ENCODE assay signal across 21 cellular contexts in genomic region chr6:112249489-112249888, GRCh38. TPM values are rescaled to one million over a fixed set of nuclear protein-coding genes. Genes with fewer than 3 reads are reported as not detected.
DNase-seq lines count a peak whose midpoint lies in the region; ATAC-seq and TF ChIP-seq lines count a peak whose summit lies in the region.
"Had no signal": no experiment of that assay in that cellular context is flagged by ENCODE, and none has a peak within 500 bp of the region (broad histone marks: within the 10 kb centered on the region; RNA-seq: fewer than 3 reads in every experiment).

No MANE protein-coding gene starts in this region.

- H3K9ac ChIP-seq in SK-N-SH, result no peak overlapping the region

- H3K27me3 ChIP-seq in stomach, result peaks cover 0 to 15% (median 9%) of the 10 kb centered on the region in 3 donors
- H3K27me3 ChIP-seq in SK-N-SH (ENCODE audit: insufficient read depth), result no peaks in the 10 kb centered on the region
- H3K27me3 ChIP-seq in right lobe of liver, result no peaks in the 10 kb centered on the region
- H3K27me3 ChIP-seq: pancreas had no signal

- H3K4me1 ChIP-seq in HEK293 (ENCODE audit: control insufficient read depth, insufficient read depth, low read length) (peaks cover 15% of the 10 kb centered on the region; the same call in 1 of the 2 replicates), stomach (peaks cover 0 to 57% (median 27%) of the 10 kb centered on the region in 4 donors), SK-N-SH (ENCODE audit: control insufficient read depth in 1 of 2, insufficient read depth in 2 of 2, low read depth in 1 of 2, low read length in 1 of 2) (peaks cover 10 to 23% of the 10 kb centered on the region in 2 experiments; a peak in 3 of 4 replicates), right lobe of liver (peaks cover 0 to 3% (median 0%) of the 10 kb centered on the region in 4 donors)

- WGBS in stomach, 5 donors, result 57 to 82% (median 73%) methylated on average over 4 of the region's 4 CpGs
- WGBS in SK-N-SH (ENCODE audit: low lambda C conversion rate), result 96% methylated on average over 4 of the region's 4 CpGs
- WGBS in right lobe of liver (ENCODE audit: insufficient coverage, low coverage, low lambda C conversion rate, missing lambda C conversion rate), result 78% methylated on average over 3 of the region's 4 CpGs

- TF ChIP-seq EP300 in stomach (IDR thresholded peaks at IDR 0.05) (no peak), SK-N-SH (IDR thresholded peaks at IDR 0.05; ENCODE audit: borderline replicate concordance in 1 of 2, low read depth in 1 of 2, low read length in 1 of 2) (no peak)

- CTCF ChIA-PET in HEK293 (lab: Yijun Ruan, JAX) (interaction anchor here (1.2 kb wide), 1 partner anchor 69 kb away, joined by 5 read pairs; no protein-coding TSS in a partner anchor), SK-N-SH (lab: Yijun Ruan, JAX) (no interaction called here)

- H3K9me2 ChIP-seq in SK-N-SH, result no peaks in the 10 kb centered on the region

- POLR2A ChIA-PET in HEK293 (lab: Yijun Ruan, JAX), result no interaction called here
- POLR2A ChIA-PET in SK-N-SH (lab: Yijun Ruan, JAX), result no interaction called here

- in situ Hi-C loops in astrocyte of the spinal cord (cut with HindIII; ENCODE audit: low sequenced_read_pairs), result no loop called here

- H3K27ac ChIP-seq in HEK293 (ENCODE audit: extremely low read depth, low read depth, low read length) (no peak overlapping the region), stomach (peak overlapping the region in 3 of 5 donors; percentile 87 to 89 (median 87)), SK-N-SH (ENCODE audit: low read depth in 2 of 2, low read length in 1 of 2) (no peak overlapping the region), right lobe of liver (no peak overlapping the region)
- H3K27ac ChIP-seq: pancreas had no signal

- no peak overlapping the region for H3K4me2 ChIP-seq in SK-N-SH

- no peak for TF ChIP-seq RAD21 in SK-N-SH (IDR thresholded peaks at IDR 0.05; ENCODE audit: low read length)

- no peak for TF ChIP-seq POLR2A in stomach (IDR thresholded peaks at IDR 0.05)
- no peak for TF ChIP-seq POLR2A in right lobe of liver (IDR thresholded peaks at IDR 0.05)

- H3K9me3 ChIP-seq in HEK293 (ENCODE audit: control insufficient read depth, insufficient read depth, low read depth, low read length), result no peaks in the 10 kb centered on the region
- H3K9me3 ChIP-seq in stomach, result no peaks in the 10 kb centered on the region
- no peaks in the 10 kb centered on the region for H3K9me3 ChIP-seq in SK-N-SH
- H3K9me3 ChIP-seq in right lobe of liver, result no peaks in the 10 kb centered on the region
- H3K9me3 ChIP-seq: pancreas had no signal

- no peak for ATAC-seq in right lobe of liver
- ATAC-seq: HCT116, left colon, pancreas, sciatic nerve had no signal

- no peak overlapping the region for H3K4me3 ChIP-seq in HEK293 (ENCODE audit: low read depth, low read length)
- H3K4me3 ChIP-seq in astrocyte of the spinal cord (ENCODE audit: low read depth, low read length), result no peak overlapping the region
- H3K4me3 ChIP-seq in fibroblast of the aortic adventitia (ENCODE audit: low read depth, low read length), result peak overlapping the region; percentile 13
- H3K4me3 ChIP-seq in stomach, result peak overlapping the region in 1 of 4 donors; percentile 6
- no peak overlapping the region for H3K4me3 ChIP-seq in SK-N-SH (ENCODE audit: low read depth in 2 of 2, low read length in 1 of 2)
- no peak overlapping the region for H3K4me3 ChIP-seq in right lobe of liver
- H3K4me3 ChIP-seq: pancreas had no signal

- H2AFZ ChIP-seq in SK-N-SH (ENCODE audit: low read depth), result no peak overlapping the region

- intact Hi-C loops in stomach (cut with DNase I; ENCODE audit: low total_unique reads) (no loop called here), right lobe of liver (cut with DNase I) (no loop called here)

- TF ChIP-seq CTCF in HEK293 (tag by site-specific recombination; IDR thresholded peaks at IDR 0.05), result no peak
- TF ChIP-seq CTCF in astrocyte of the spinal cord (IDR thresholded peaks at IDR 0.05; ENCODE audit: low read depth, low read length), result no peak
- TF ChIP-seq CTCF in fibroblast of the aortic adventitia (IDR thresholded peaks at IDR 0.05; ENCODE audit: insufficient read depth, low read length), result no peak
- TF ChIP-seq CTCF in stomach (IDR thresholded peaks at IDR 0.05), result no peak
- no peak for TF ChIP-seq CTCF in SK-N-SH (IDR thresholded peaks at IDR 0.05)
- TF ChIP-seq CTCF in right lobe of liver (IDR thresholded peaks at IDR 0.05), result no peak

- peak; percentile 56 for DNase-seq in astrocyte of the spinal cord (ENCODE audit: low read depth, low spot score)
- peak; percentile 58 for DNase-seq in fibroblast of the aortic adventitia (ENCODE audit: low read depth)
- no peak for DNase-seq in stomach
- no peak for DNase-seq in SK-N-SH
- no peak for DNase-seq in stimulated activated CD8-positive, alpha-beta memory T cell treated with anti-CD3 and anti-CD28 coated beads, Interleukin-4, amount 100 ng/mL, for 48 hours
- no peak for DNase-seq in activated effector memory CD4-positive, alpha-beta T cell treated with Interleukin-2 at 50 U/mL for 16 hours
- DNase-seq in right lobe of liver, result no peak
- DNase-seq: activated CD4-positive, alpha-beta memory T cell treated with anti-CD3 and anti-CD28 coated beads, Interleukin-2, amount 10 ng/mL, durations not matched to agents 7 days and 5 days; activated naive CD8-positive, alpha-beta T cell treated with anti-CD3 and anti-CD28 coated beads for 36 hours; activated T-cell treated with anti-CD3 and anti-CD28 coated beads, Interleukin-2, amount 50 U/mL, for 48 hours; Karpas-422; left colon; NCI-H1092 treated with DMSO at 0.1 percent for 48 hours; NCI-H2081 treated with DMSO at 0.1 percent for 48 hours; NCI-H526; pancreas; SHP77 treated with DMSO at 0.1 percent for 48 hours had no signal

- H3K36me3 ChIP-seq in HEK293 (ENCODE audit: control insufficient read depth in 2 of 2, insufficient read depth in 1 of 2, low read length in 2 of 2) (no peaks in the 10 kb centered on the region), stomach (no peaks in the 10 kb centered on the region), SK-N-SH (replicated peaks in 1 of 2; ENCODE audit: control insufficient read depth in 1 of 2, insufficient read depth in 2 of 2, low read length in 1 of 2) (no peaks in the 10 kb centered on the region), right lobe of liver (no peaks in the 10 kb centered on the region)
- H3K36me3 ChIP-seq: pancreas had no signal

- H3F3A ChIP-seq in SK-N-SH (replicated peaks; ENCODE audit: insufficient read depth), result peaks cover 12% of the 10 kb centered on the region

- H3K79me2 ChIP-seq in SK-N-SH (ENCODE audit: insufficient read depth), result no peaks in the 10 kb centered on the region

- H4K20me1 ChIP-seq in SK-N-SH (ENCODE audit: insufficient read depth), result no peaks in the 10 kb centered on the region

TF ChIP-seq in HEK293, 187 proteins besides CTCF, POLR2A, EP300 and RAD21:
- TF ChIP-seq ZNF350 (tag by site-specific recombination; IDR thresholded peaks at IDR 0.05) (peak; percentile 22; the same call in 1 of the 2 replicates), SP2 (tag by site-specific recombination; IDR thresholded peaks at IDR 0.05) (no peak)

TF ChIP-seq in SK-N-SH, 30 proteins besides CTCF, POLR2A, EP300 and RAD21:
- no peak for TF ChIP-seq MEF2A (IDR thresholded peaks at IDR 0.05; ENCODE audit: borderline replicate concordance, low read depth)

RNA-seq across cellular contexts. Expression of gene LAMA4, which starts 4.9 kb away (rescaled TPM):
- total RNA-seq in fibroblast of the aortic adventitia (ENCODE audit: low replicate concordance), result 306 and 904 TPM in 2 replicates
- 100 to 1,000 TPM in 2 of 5 donors, 10 to 100 TPM in 3; 39.1 to 324 (median 56.1) TPM for total RNA-seq in stomach
- polyA plus RNA-seq in stomach, result 10 to 100 TPM in 2 of 3 donors, 1 to 10 TPM in 1; 9.7 to 18.5 (median 14.0) TPM
- polyA plus RNA-seq in SK-N-SH (2012; rRNA removed), result 9.4 and 10.5 TPM in 2 replicates
- polyA plus RNA-seq in SK-N-SH (2012; cell fraction: cytosol; rRNA removed), result 6.9 and 7.5 TPM in 2 replicates
- polyA plus RNA-seq in SK-N-SH (2012; cell fraction: nucleus; rRNA removed), result 14.6 and 14.9 TPM in 2 replicates
- total RNA-seq in right lobe of liver, result 1 to 10 TPM; 2.9 to 8.3 (median 4.2) TPM
- total RNA-seq: activated CD4-positive, alpha-beta memory T cell treated with anti-CD3 and anti-CD28 coated beads, Interleukin-2, amount 10 ng/mL, durations not matched to agents 7 days and 5 days; activated naive CD8-positive, alpha-beta T cell treated with anti-CD3 and anti-CD28 coated beads for 36 hours; T-helper 1 cell treated with Interleukin-12 subunit alpha and Interleukin-12 subunit beta and Interleukin-4 antibody, amounts not matched to agents 30 ng/mL and 1 ng/mL, for 36 hours had no signal

Comparison
In these comparisons a context has a peak if more than half of its experiments do, and no peak if none do; other contexts are left out.
1. H3K27ac ChIP-seq: peak in stomach (3 of 5); none in HEK293 (single experiment), SK-N-SH (0 of 2) and right lobe of liver (0 of 3).
2. DNase-seq: peak in astrocyte of the spinal cord (single experiment) and fibroblast of the aortic adventitia (single experiment); none in stomach (single experiment), SK-N-SH (single experiment), stimulated activated CD8-positive, alpha-beta memory T cell treated with anti-CD3 and anti-CD28 coated beads, Interleukin-4, amount 100 ng/mL, for 48 hours (single experiment), activated effector memory CD4-positive, alpha-beta T cell treated with Interleukin-2 at 50 U/mL for 16 hours (single experiment) and right lobe of liver (0 of 3).
3. RNA of gene LAMA4, which starts 4.9 kb away (total RNA-seq): 306 to 904 TPM in fibroblast of the aortic adventitia and 39.1 to 324 TPM in stomach; 2.9 to 8.3 TPM in right lobe of liver; every median in the first group is over 4 times any median in the second.